ENCODE assay signal across 24 cellular contexts in the genomic region with DNA sequence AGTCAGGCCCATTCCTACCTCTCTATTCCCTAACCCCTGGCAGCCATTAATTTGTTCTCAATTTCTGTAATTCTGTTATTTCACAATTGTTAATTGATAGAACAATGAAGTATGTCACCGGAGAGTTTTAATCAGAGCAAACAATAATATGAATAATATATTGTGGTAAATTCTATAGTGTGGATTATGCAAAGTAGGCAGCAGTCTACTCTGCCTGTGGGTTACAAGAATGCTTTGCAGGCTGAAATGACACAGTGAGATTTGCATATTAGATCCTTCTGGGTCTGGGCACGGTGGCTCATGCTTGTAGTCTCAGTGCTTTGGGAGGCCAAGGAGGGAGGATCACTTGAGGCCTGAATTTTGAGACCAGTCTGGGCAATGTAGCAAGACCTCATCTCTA.
"Had no signal": no experiment of that assay in that cellular context is flagged by ENCODE, and none has a peak within 500 bp of the region (broad histone marks: within the 10 kb centered on the region; RNA-seq: fewer than 3 reads in every experiment).

No MANE protein-coding gene starts in this region.

- H3K9me3 Mint-ChIP-seq: activated CD4-positive, alpha-beta memory T cell treated with anti-CD3 and anti-CD28 coated beads for 36 hours; activated CD4-positive, alpha-beta T cell treated with anti-CD3 and anti-CD28 coated beads, Interleukin-2, amount 10 ng/mL, durations not matched to agents 7 days and 5 days; activated T-helper 1 cell treated with anti-CD3 and anti-CD28 coated beads, Interleukin-12 subunit alpha, Interleukin-12 subunit beta, Interleukin-2, Interleukin-4 antibody, amounts not matched to agents 30 ng/mL and 10 ng/mL and 1 ng/mL, durations not matched to agents 14 hours and 24 hours and 36 hours; T-helper 1 cell treated with Interleukin-12 subunit alpha and Interleukin-12 subunit beta and Interleukin-4 antibody, amounts not matched to agents 30 μg/mL and 1 μg/mL, for 36 hours; WTC11 had no signal

- H3K4me1 Mint-ChIP-seq: WTC11 had no signal

- H3K27ac Mint-ChIP-seq: activated CD4-positive, alpha-beta memory T cell treated with anti-CD3 and anti-CD28 coated beads for 36 hours; activated CD4-positive, alpha-beta T cell treated with anti-CD3 and anti-CD28 coated beads, Interleukin-2, amount 10 ng/mL, durations not matched to agents 7 days and 5 days; activated naive CD8-positive, alpha-beta T cell; activated T-helper 1 cell treated with anti-CD3 and anti-CD28 coated beads, Interleukin-12 subunit alpha, Interleukin-12 subunit beta, Interleukin-2, Interleukin-4 antibody, amounts not matched to agents 30 ng/mL and 10 ng/mL and 1 ng/mL, durations not matched to agents 14 hours and 24 hours and 36 hours; T-helper 1 cell treated with Interleukin-12 subunit alpha and Interleukin-12 subunit beta and Interleukin-4 antibody, amounts not matched to agents 30 μg/mL and 1 μg/mL, for 36 hours; WTC11 had no signal

- ATAC-seq: PC-3, WTC11 had no signal

- DNase-seq: activated CD4-positive, alpha-beta memory T cell treated with anti-CD3 and anti-CD28 coated beads for 36 hours; activated CD4-positive, alpha-beta T cell treated with anti-CD3 and anti-CD28 coated beads, Interleukin-2, amount 10 ng/mL, durations not matched to agents 7 days and 5 days; activated CD8-positive, alpha-beta memory T cell treated with anti-CD3 and anti-CD28 coated beads, Interleukin-2, amount 50 U/mL, for 4 hours; activated effector memory CD4-positive, alpha-beta T cell treated with Interleukin-2 at 50 U/mL for 16 hours; activated naive CD4-positive, alpha-beta T cell; adrenal gland; anterior cingulate cortex; cerebellar nuclear complex; colonic mucosa; KBM-7; NCI-H1092; NCI-H1417; NCI-H2029; NCI-H2107; NCI-H2171 treated with DMSO at 0.1 percent for 48 hours; NCI-H226; NCI-H69; PC-3; SHP77 treated with DMSO at 0.1 percent for 48 hours; T-helper 9 cell had no signal

- H3K4me3 Mint-ChIP-seq: activated CD4-positive, alpha-beta memory T cell treated with anti-CD3 and anti-CD28 coated beads for 36 hours; activated CD4-positive, alpha-beta T cell treated with anti-CD3 and anti-CD28 coated beads, Interleukin-2, amount 10 ng/mL, durations not matched to agents 7 days and 5 days; activated naive CD8-positive, alpha-beta T cell; activated T-helper 1 cell treated with anti-CD3 and anti-CD28 coated beads, Interleukin-12 subunit alpha, Interleukin-12 subunit beta, Interleukin-2, Interleukin-4 antibody, amounts not matched to agents 30 ng/mL and 10 ng/mL and 1 ng/mL, durations not matched to agents 14 hours and 24 hours and 36 hours; T-helper 1 cell treated with Interleukin-12 subunit alpha and Interleukin-12 subunit beta and Interleukin-4 antibody, amounts not matched to agents 30 μg/mL and 1 μg/mL, for 36 hours; WTC11 had no signal

- H3K27me3 Mint-ChIP-seq: activated CD4-positive, alpha-beta memory T cell treated with anti-CD3 and anti-CD28 coated beads for 36 hours; activated CD4-positive, alpha-beta T cell treated with anti-CD3 and anti-CD28 coated beads, Interleukin-2, amount 10 ng/mL, durations not matched to agents 7 days and 5 days; activated naive CD8-positive, alpha-beta T cell had no signal
